Comparison of ENCODE assay signal across 25 cellular contexts in genomic region chr9:135204177-135204576, GRCh38.
"Had no signal": no experiment of that assay in that cellular context is flagged by ENCODE, and none has a peak within 500 bp of the region (broad histone marks: within the 10 kb centered on the region; RNA-seq: fewer than 3 reads in every experiment).

No MANE protein-coding gene starts in this region.

- H3K79me2 ChIP-seq: parathyroid adenoma had no signal

- H2AFZ ChIP-seq: parathyroid adenoma had no signal

- H3K27me3 ChIP-seq: ovary, right lobe of liver, thyroid gland, upper lobe of left lung, uterus had no signal

- FAIRE-seq: small intestine had no signal

- DNase-seq: naive thymus-derived CD8-positive, alpha-beta T cell; nephron progenitor cell; occipital lobe; ovary; posterior cingulate gyrus; psoas muscle; right lobe of liver; sigmoid colon; small intestine; stimulated activated CD4-positive, alpha-beta T cell treated with anti-CD3 and anti-CD28 coated beads, Interleukin-15, amount 100 ng/mL, for 24 hours; stimulated activated CD4-positive, alpha-beta T cell treated with anti-CD3 and anti-CD28 coated beads, Interleukin-2, amount 100 ng/mL, for 24 hours; stimulated activated CD4-positive, alpha-beta T cell treated with anti-CD3 and anti-CD28 coated beads, Interleukin-2, amount 100 ng/mL, for 48 hours; stimulated activated CD4-positive, alpha-beta T cell treated with anti-CD3 and anti-CD28 coated beads, Interleukin-4, amount 100 ng/mL, for 24 hours; stimulated activated naive B cell treated with anti-CD40 and anti-IgM and Interleukin-4, amounts not matched to agents 10 μg/mL and 1 μg/mL and 100 μg/mL, for 72 hours; stimulated activated naive CD4-positive, alpha-beta T cell treated with Interleukin-2 at 50 U/mL for 16 hours; stomach; thyroid gland; trophoblast cell; uterus had no signal

- H3K4me1 ChIP-seq: parathyroid adenoma, psoas muscle, right lobe of liver, sigmoid colon, stomach, thyroid gland, tibial nerve, upper lobe of left lung, uterus had no signal

- H3K4me3 ChIP-seq: ovary, psoas muscle, right lobe of liver, sigmoid colon, stomach, thoracic aorta, thyroid gland, tibial nerve, upper lobe of left lung, uterus had no signal

- H3K9ac ChIP-seq: parathyroid adenoma had no signal

- H3K27ac ChIP-seq: ovary, parathyroid adenoma, psoas muscle, right lobe of liver, sigmoid colon, stomach, thoracic aorta, thyroid gland, tibial nerve, upper lobe of left lung, uterus had no signal

- H3K36me3 ChIP-seq: ovary, right lobe of liver, sigmoid colon, stomach, thoracic aorta, thyroid gland, tibial nerve, upper lobe of left lung, uterus had no signal

- H3K9me3 ChIP-seq: ovary, psoas muscle, right lobe of liver, sigmoid colon, thoracic aorta, thyroid gland, tibial nerve, upper lobe of left lung, uterus had no signal

- ATAC-seq: naive thymus-derived CD8-positive, alpha-beta T cell; psoas muscle; right cardiac atrium; right lobe of liver; stimulated activated effector memory CD8-positive, alpha-beta T cell treated with anti-CD3 and anti-CD28 coated beads, Interleukin-12 subunit alpha, Interleukin-12 subunit beta, amount 100 ng/mL, for 72 hours; stimulated activated naive B cell treated with anti-CD40 and anti-IgM and Interleukin-4, amounts not matched to agents 10 μg/mL and 1 μg/mL and 100 μg/mL, for 72 hours had no signal
